Comparison of ENCODE assay signal across 8 cellular contexts in the genomic region with DNA sequence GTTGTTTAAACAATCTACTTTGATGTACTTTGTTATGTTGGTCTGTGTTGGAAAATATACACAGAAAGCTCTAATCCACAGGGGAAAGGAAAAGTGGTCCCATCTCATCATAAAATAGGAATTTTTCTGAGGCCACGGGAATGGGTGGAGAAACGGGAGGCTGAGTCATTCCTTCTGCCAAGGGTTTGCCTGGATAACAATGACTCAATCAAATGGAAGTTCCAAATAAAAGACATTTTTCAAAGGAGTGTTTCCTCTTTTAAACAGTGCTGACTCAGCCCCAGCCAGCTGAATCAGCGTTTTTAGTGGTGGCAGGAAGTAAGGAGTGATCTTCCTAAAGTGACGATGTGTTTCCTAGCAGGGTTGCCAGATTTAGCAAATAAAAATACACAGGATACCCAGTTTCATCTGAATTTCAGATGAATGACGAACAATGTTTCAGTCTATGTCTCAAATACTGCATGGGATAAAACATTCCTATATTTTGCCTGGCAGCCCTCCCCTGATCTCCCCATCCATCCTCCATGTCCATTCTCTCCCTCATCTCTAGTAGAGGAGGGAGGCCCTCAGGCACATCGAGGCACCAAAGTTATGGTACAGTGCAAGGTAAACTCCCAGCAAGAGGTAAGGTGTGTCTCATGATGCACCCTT.
A peak's percentile ranks its signal among the peaks of the same experiment; 100 is the strongest.
DNase-seq lines count a peak whose midpoint lies in the region; ATAC-seq lines count a peak whose summit lies in the region.

No MANE protein-coding gene starts in this region.

- H3K27ac Mint-ChIP-seq in dendritic cell treated with granulocyte-macrophage colony-stimulating factor and Interleukin-4, amounts not matched to agents 40 ng/mL and 50 ng/mL, for 4 days, result peak overlapping the region; percentile 81

- peaks cover 10% of the 10 kb centered on the region for H3K27me3 Mint-ChIP-seq in dendritic cell treated with granulocyte-macrophage colony-stimulating factor and Interleukin-4, amounts not matched to agents 40 ng/mL and 50 ng/mL, for 4 days

- H3K4me3 Mint-ChIP-seq in dendritic cell treated with granulocyte-macrophage colony-stimulating factor and Interleukin-4, amounts not matched to agents 40 ng/mL and 50 ng/mL, for 4 days, result no peak overlapping the region

- no peaks in the 10 kb centered on the region for H3K36me3 Mint-ChIP-seq in dendritic cell treated with granulocyte-macrophage colony-stimulating factor and Interleukin-4, amounts not matched to agents 40 ng/mL and 50 ng/mL, for 4 days (ENCODE audit: low read depth)

- ATAC-seq in GM21723 (IDR thresholded peaks at IDR 0.05; ENCODE audit: unreplicated experiment), result no peak

- H3K4me1 Mint-ChIP-seq in dendritic cell treated with granulocyte-macrophage colony-stimulating factor and Interleukin-4, amounts not matched to agents 40 ng/mL and 50 ng/mL, for 4 days (ENCODE audit: low read depth), result peaks cover 45% of the 10 kb centered on the region

- intact Hi-C loops in dendritic cell treated with granulocyte-macrophage colony-stimulating factor and Interleukin-4, amounts not matched to agents 40 ng/mL and 50 ng/mL, for 4 days (cut with micrococcal nuclease), result no loop called here

- no peaks in the 10 kb centered on the region for H3K9me3 Mint-ChIP-seq in dendritic cell treated with granulocyte-macrophage colony-stimulating factor and Interleukin-4, amounts not matched to agents 40 ng/mL and 50 ng/mL, for 4 days

- DNase-seq in DMS153 (lab: John Stamatoyannopoulos, UW) (peak; percentile 53), NCI-H460 (ENCODE audit: extremely low read depth, low read depth) (peak; percentile 36), lung microvascular endothelial cell (ENCODE audit: low read depth in 2 of 2) (peak; percentile 94 to 95), D341Med (ENCODE audit: low spot score) (no peak), NCI-H1048 (lab: John Stamatoyannopoulos, UW) (no peak), NCI-H82 (lab: John Stamatoyannopoulos, UW) (no peak)

Comparison
In these comparisons a context has a peak if more than half of its experiments do, and no peak if none do; other contexts are left out.
1. DNase-seq: peak in DMS153 (single experiment), NCI-H460 (single experiment) and lung microvascular endothelial cell (2 of 2); none in D341Med (single experiment), NCI-H1048 (single experiment) and NCI-H82 (single experiment).